8 cellular contexts compared by ENCODE assay signal in the genomic region with DNA sequence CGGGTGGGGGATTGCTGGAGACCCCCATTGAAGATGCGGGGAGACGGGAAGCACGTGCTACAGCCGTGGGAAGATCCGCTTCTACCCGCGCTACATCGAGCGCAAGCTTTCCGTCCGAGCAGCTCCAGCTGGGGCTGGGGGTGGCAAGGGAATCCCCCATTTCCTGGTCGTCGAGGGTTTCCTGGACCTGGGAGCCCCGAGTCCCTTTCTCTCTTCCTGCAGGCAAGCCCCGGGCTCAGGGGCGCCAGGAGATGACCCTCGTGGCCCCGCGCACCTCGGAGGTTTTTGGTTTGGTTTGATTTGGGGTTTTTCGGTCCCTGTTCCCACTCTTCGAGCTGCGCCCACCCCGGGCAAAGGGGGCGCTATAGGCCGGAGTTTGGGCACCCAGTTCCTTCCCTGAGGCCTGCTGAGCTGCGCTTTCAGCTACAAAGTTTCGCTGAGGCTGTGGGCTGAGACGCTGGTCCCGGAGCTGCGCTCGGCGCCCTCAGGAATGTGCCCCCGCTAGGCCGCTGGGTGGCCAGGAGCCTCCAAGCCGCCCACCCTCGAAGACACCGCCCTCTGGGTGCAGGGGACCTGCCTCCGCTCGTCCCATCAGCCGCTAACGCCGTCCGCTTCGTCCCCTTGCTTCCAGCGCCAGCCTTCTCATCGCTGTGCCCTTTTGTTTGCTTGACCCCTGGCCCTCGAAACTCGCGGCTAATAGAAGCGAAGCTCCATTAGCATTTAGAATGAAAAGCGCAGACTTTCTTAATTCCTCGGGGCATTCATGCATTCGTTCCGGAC. TPM values are rescaled to one million over a fixed set of nuclear protein-coding genes. Genes with fewer than 3 reads are reported as not detected.
DNase-seq lines count a peak whose midpoint lies in the region; ATAC-seq, FAIRE-seq and TF ChIP-seq lines count a peak whose summit lies in the region.

No MANE protein-coding gene starts in this region.

- CTCF ChIA-PET in A673 (lab: Charles Lee) (interaction anchor here (0.5 to 1.1 kb wide), 6 partner anchors 8 to 398 kb away, joined by 3 to 8 read pairs (median 4); no protein-coding TSS in a partner anchor), T-cell (lab: Charles Lee) (interaction anchor here (0.6 to 1.4 kb wide), 16 partner anchors 21 to 771 kb away, joined by 3 to 20 read pairs (median 4); partner anchors contain the start of gene STX17 (in 1 of the 2)), K562 (lab: Yijun Ruan, JAX; ENCODE audit: low intra/inter-chr PET ratio) (interaction anchor here (0.7 kb wide), 1 partner anchor 17 kb away, joined by 3 read pairs; no protein-coding TSS in a partner anchor)

- H3K9ac ChIP-seq in K562 (ENCODE audit: insufficient read depth in 1 of 2, low read depth in 2 of 2, low read length in 2 of 2): peak overlapping the region in 1 of 2 experiments; percentile 53; a peak in 1 of 4 replicates

- intact Hi-C loops in A673 (cut with micrococcal nuclease; ENCODE audit: unreplicated experiment) (loop anchor here (5.0 to 10.0 kb wide), 10 partner anchors 83 to 773 kb away; partner anchors contain the start of genes ALG2, ERP44, INVS and SEC61B), K562 (cut with micrococcal nuclease) (loop anchor here (2.0 to 10.0 kb wide), 7 partner anchors 38 to 560 kb away; partner anchors contain the start of genes ERP44 and INVS)

- no peak overlapping the region for H3K4me2 ChIP-seq in K562 (ENCODE audit: insufficient read depth, low read length)

- H3K4me3 ChIP-seq in A673 (ENCODE audit: low read depth, low read length, poor library complexity, severe bottlenecking) (peak overlapping the region; percentile 85), K562 (no peak overlapping the region)

- no peaks in the 10 kb centered on the region for H3K9me1 ChIP-seq in K562 (ENCODE audit: control insufficient read depth, insufficient read depth, low read length)

- TF ChIP-seq EP300 in K562 (IDR thresholded peaks at IDR 0.05; ENCODE audit: low read length): no peak

- H3K9me3 ChIP-seq in A673 (ENCODE audit: low read depth, low read length, poor library complexity, severe bottlenecking) (no peaks in the 10 kb centered on the region), K562 (replicated peaks; ENCODE audit: control insufficient read depth, insufficient read depth, low read depth, low read length) (no peaks in the 10 kb centered on the region)

- H3K36me3 ChIP-seq in A673 (ENCODE audit: insufficient read depth, low read length, poor library complexity, severe bottlenecking) (peaks cover 3% of the 10 kb centered on the region), K562 (ENCODE audit: control insufficient read depth, insufficient read depth, low read length) (no peaks in the 10 kb centered on the region)

- peak overlapping the region; percentile 92 to 95 (median 94) for H3K4me3 Mint-ChIP-seq in T-cell
- peak overlapping the region; percentile 93 to 98 (median 96) for H3K4me3 Mint-ChIP-seq in immature natural killer cell

- ATAC-seq in T-cell (replicated peaks in 1 of 4) (no peak), K562 (no peak), GM21381 (IDR thresholded peaks at IDR 0.05; ENCODE audit: unreplicated experiment) (no peak)

- H3K36me3 Mint-ChIP-seq in T-cell (peaks cover 15% of the 10 kb centered on the region), immature natural killer cell (peaks cover 3 to 11% (median 7%) of the 10 kb centered on the region in 3 donors)

- no peak for TF ChIP-seq POLR2A in K562 (conservative IDR thresholded peaks at IDR 0.05)

- TF ChIP-seq CTCF in A673 (conservative IDR thresholded peaks at IDR 0.05; ENCODE audit: low read depth, low read length): peak; percentile 80
- peak; percentile 62 for TF ChIP-seq CTCF in GM20000 (IDR thresholded peaks at IDR 0.05; ENCODE audit: extremely low read depth, missing control alignments)
- peak; percentile 48 to 52 (median 51); a peak in 5 of 6 replicates for TF ChIP-seq CTCF in K562 (IDR thresholded peaks at IDR 0.05 in 2 of 3, conservative IDR thresholded peaks at IDR 0.05 in 1 of 3; ENCODE audit: insufficient read depth in 2 of 3, low read depth in 1 of 3, low read length in 3 of 3)

- H2AFZ ChIP-seq in K562 (ENCODE audit: low read depth, low read length): no peak overlapping the region

- H3K4me1 ChIP-seq in A673 (ENCODE audit: insufficient read depth, low read length, poor library complexity, severe bottlenecking) (peaks cover 11% of the 10 kb centered on the region), K562 (replicated peaks in 1 of 2; ENCODE audit: control insufficient read depth in 2 of 2, insufficient read depth in 2 of 2, low read length in 2 of 2) (peaks cover 4 to 46% of the 10 kb centered on the region in 2 experiments; a peak in 3 of 5 replicates)

- H4K20me1 ChIP-seq in K562 (replicated peaks; ENCODE audit: control insufficient read depth, insufficient read depth, low read length): 0 out of 2 replicates have a peak, but pooled peaks cover 3% of the 10 kb centered on the region

- DNase-seq in A673 (ENCODE audit: low spot score): peak; percentile 81
- DNase-seq in GM20000 (ENCODE audit: low spot score): peak; percentile 86
- peak; percentile 30 to 80 (median 66) for DNase-seq in T-cell
- DNase-seq in K562 (ENCODE audit: extremely low read depth in 1 of 4, low spot score in 3 of 4): peak; percentile 30 to 46 (median 43)
- DNase-seq in immature natural killer cell: peak; percentile 74 to 77 (median 75)
- DNase-seq in stimulated activated CD4-positive, alpha-beta T cell treated with anti-CD3 and anti-CD28 coated beads, Interleukin-2, amount 100 ng/mL, for 4 hours (ENCODE audit: low read depth): peak; percentile 49
- no peak for DNase-seq in COLO829 (ENCODE audit: low spot score)

- H3K27me3 Mint-ChIP-seq in T-cell (peaks cover 47 to 64% of the 10 kb centered on the region in 2 donors), immature natural killer cell (ENCODE audit: low read depth in 3 of 3) (peaks cover 75 to 88% (median 81%) of the 10 kb centered on the region in 3 donors)

- BruUV-seq in A673 (replicated peaks; lab: Mats Ljungman, UMichigan): no TSS peak
- no TSS peak for BruUV-seq in K562 (replicated peaks; lab: Mats Ljungman, UMichigan)

- H3K27ac Mint-ChIP-seq in T-cell (no peak overlapping the region), immature natural killer cell (peak overlapping the region; percentile 43 to 100 (median 100))

- H3K9me3 Mint-ChIP-seq in T-cell (no peaks in the 10 kb centered on the region), immature natural killer cell (peaks cover 0 to 3% (median 0%) of the 10 kb centered on the region in 6 donors)

- 39% methylated on average over 39 of the region's 56 CpGs for WGBS in K562 (ENCODE audit: insufficient coverage, low coverage, missing lambda C conversion rate)

- FAIRE-seq in K562 (lab: Jason Lieb, UNC): no peak

- H3K4me1 Mint-ChIP-seq in T-cell (peaks cover 52 to 69% (median 59%) of the 10 kb centered on the region in 3 donors), immature natural killer cell (peaks cover 76 to 82% of the 10 kb centered on the region in 2 donors)

- no peaks in the 10 kb centered on the region for H3K27me3 ChIP-seq in A673 (replicated peaks; ENCODE audit: insufficient read depth, low read depth, low read length, poor library complexity)
- peaks cover 40 to 63% of the 10 kb centered on the region in 2 experiments for H3K27me3 ChIP-seq in K562 (ENCODE audit: control insufficient read depth in 2 of 2, insufficient read depth in 2 of 2, low read length in 2 of 2)

- H3K27ac ChIP-seq in A673 (ENCODE audit: low read depth, low read length, poor library complexity, severe bottlenecking) (no peak overlapping the region), K562 (ENCODE audit: extremely low read depth, low read depth, low read length) (no peak overlapping the region)

- TF ChIP-seq RAD21 in K562 (CRISPR knock-in tag; conservative IDR thresholded peaks at IDR 0.05 in 1 of 2, IDR thresholded peaks at IDR 0.05 in 1 of 2): peak in 1 of 2 experiments; percentile 38; a peak in 2 of 4 replicates

- in situ Hi-C loops in K562 (cut with MboI): no loop called here

- H3K79me2 ChIP-seq in K562 (ENCODE audit: control insufficient read depth, insufficient read depth, low read length): no peaks in the 10 kb centered on the region

- POLR2A ChIA-PET in A673 (lab: Charles Lee; ENCODE audit: low non-redundant PET): no interaction called here
- POLR2A ChIA-PET in T-cell (lab: Charles Lee): interaction anchor here (0.5 to 1.5 kb wide), 11 partner anchors 14 to 1776 kb away, joined by 3 to 13 read pairs (median 4); no protein-coding TSS in a partner anchor
- POLR2A ChIA-PET in K562 (lab: Yijun Ruan, JAX): no interaction called here

TF ChIP-seq in K562, 482 proteins besides CTCF, POLR2A, EP300 and RAD21 (continues in another document):
- TF ChIP-seq E2F5 (CRISPR knock-in tag; IDR thresholded peaks at IDR 0.05): no peak

RNA-seq across cellular contexts. Expression of gene NR4A3, which starts 2.9 kb away (rescaled TPM):
- 6.4 and 6.6 TPM in 2 replicates for total RNA-seq in A673 (2021)
- total RNA-seq in T-cell: 10 to 100 TPM in 2 of 5 donors, 1 to 10 TPM in 3; 1.3 to 45.0 (median 1.8) TPM
- total RNA-seq in K562 (2011; cell fraction: chromatin; rRNA removed; ENCODE audit: low replicate concordance): 0.11 TPM in 1 of 2 replicates, not detected in the other
- 0.17 TPM in 1 of 2 replicates, not detected in the other for total RNA-seq in K562 (2011; cell fraction: nucleolus; rRNA removed)
- total RNA-seq in K562 (2011; cell fraction: nucleoplasm; rRNA removed): not detected in 2 replicates
- 0.04 TPM in 1 of 2 replicates, not detected in the other for total RNA-seq in K562 (2014; rRNA removed)
- 0.04 TPM in 1 of 2 replicates, not detected in the other for total RNA-seq in K562 (2014; rRNA removed; fragmentation: Illumina TruSeq; extraction: Trizol)
- total RNA-seq in K562 (2015; rRNA removed; fragmentation: Illumina TruSeq; extraction: Trizol): 0.04 TPM in 1 of 2 replicates, not detected in the other
- total RNA-seq in K562 (2021): 0.07 TPM in 1 of 2 replicates, not detected in the other
- polyA plus RNA-seq in K562 (2011; rRNA removed): 0.03 TPM in 1 of 2 replicates, not detected in the other
- not detected in 2 replicates for polyA plus RNA-seq in K562 (2011; cell fraction: cytosol; rRNA removed)
- polyA plus RNA-seq in K562 (2011; cell fraction: nucleus; rRNA removed): 0.03 and 0.06 TPM in 2 replicates
- polyA plus RNA-seq in K562 (2012): 0.01 TPM in 1 of 2 replicates, not detected in the other
- not detected in 2 replicates for polyA plus RNA-seq in K562 (2014; fragmentation: Illumina TruSeq; extraction: Trizol)
- not detected for polyA plus RNA-seq in K562 (2014; fragmentation: Nextera tagmentation; extraction: Ambion mirVana)
- polyA plus RNA-seq in K562 (2014; rRNA removed): 0.12 TPM in 1 of 2 replicates, not detected in the other
- polyA minus RNA-seq in K562 (2011; rRNA and poly(A)+ RNA removed): 0.04 and 0.15 TPM in 2 replicates
- polyA minus RNA-seq in K562 (2011; cell fraction: cytosol; rRNA and poly(A)+ RNA removed): 0.46 TPM in 1 of 2 replicates, not detected in the other
- under 0.01 and 0.22 TPM in 2 replicates for polyA minus RNA-seq in K562 (2011; cell fraction: nucleus; rRNA and poly(A)+ RNA removed)
- polyA plus RNA-seq in immature natural killer cell: 1 to 10 TPM in 1 of 3 donors, under 1 TPM in 2; 0.83 to 1.1 (median 0.88) TPM

Comparison
In these comparisons a context has a peak if more than half of its experiments do, and no peak if none do; other contexts are left out.
1. H3K27ac Mint-ChIP-seq: peak in immature natural killer cell (6 of 6); none in T-cell (0 of 2).
2. POLR2A ChIA-PET loops: an anchor here in T-cell (0.5 to 1.5 kb wide); none called in A673 and K562.
3. Peak in every context shown above with its lines, with median percentiles within 50 percentile points of each other: CTCF ChIP-seq.